In the genomic region with DNA sequence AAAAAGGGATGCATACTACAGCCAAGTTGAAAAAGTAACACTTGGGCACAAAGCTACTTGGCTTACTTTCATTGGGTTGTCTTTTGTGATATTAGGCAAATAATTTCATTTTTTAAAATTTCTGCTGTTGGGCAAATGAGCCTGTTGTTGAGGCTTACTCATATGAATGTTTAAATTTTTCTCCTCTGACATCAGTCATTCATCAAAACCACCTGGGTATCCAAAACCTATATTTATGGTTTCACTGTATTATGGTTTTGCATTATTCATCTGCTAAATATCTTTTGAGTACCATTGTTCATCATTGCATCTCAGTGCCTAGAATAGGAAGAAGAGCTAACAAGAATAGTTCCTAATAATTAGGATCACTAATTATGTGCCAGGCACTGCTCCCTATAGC, we compare ENCODE assay signal across 21 cellular contexts.
"Had no signal": no experiment of that assay in that cellular context is flagged by ENCODE, and none has a peak within 500 bp of the region (broad histone marks: within the 10 kb centered on the region; RNA-seq: fewer than 3 reads in every experiment).

No MANE protein-coding gene starts in this region.

- H3K4me1 ChIP-seq: lower lobe of right lung, prostate gland had no signal

- FAIRE-seq: urothelium cell line had no signal

- H3K27ac ChIP-seq: coronary artery, esophagus squamous epithelium, lower lobe of right lung, prostate gland, right atrium auricular region had no signal

- DNase-seq: activated CD4-positive, alpha-beta memory T cell treated with anti-CD3 and anti-CD28 coated beads, Interleukin-2, amount 10 ng/mL, durations not matched to agents 7 days and 5 days; activated CD4-positive, alpha-beta T cell treated with anti-CD3 and anti-CD28 coated beads, Interleukin-2, amount 10 ng/mL, durations not matched to agents 24 days and 14 days; activated effector memory CD4-positive, alpha-beta T cell treated with Interleukin-2 at 50 U/mL for 16 hours; activated naive CD4-positive, alpha-beta T cell treated with anti-CD3 and anti-CD28 coated beads for 36 hours; activated naive CD8-positive, alpha-beta T cell treated with anti-CD3 and anti-CD28 coated beads, Interleukin-2, amount 10 ng/mL, durations not matched to agents 7 days and 5 days; activated T-cell treated with anti-CD3 and anti-CD28 coated beads, Interleukin-2, amount 50 U/mL, for 72 hours; amniotic stem cell; cerebellar nuclear complex; esophagus squamous epithelium; lower lobe of right lung; naive thymus-derived CD4-positive, alpha-beta T cell; stimulated activated CD4-positive, alpha-beta T cell treated with anti-CD3 and anti-CD28 coated beads, Interleukin-1b, Interleukin-23, amount 100 ng/mL, for 48 hours; stimulated activated naive B cell treated with anti-CD40 and anti-IgM and Interleukin-4, amounts not matched to agents 10 μg/mL and 1 μg/mL and 100 μg/mL, for 72 hours; T-helper 2 cell; transverse colon had no signal

- H3K27me3 ChIP-seq: esophagus squamous epithelium, right atrium auricular region, transverse colon had no signal

- H3K36me3 ChIP-seq: lower lobe of right lung, prostate gland, transverse colon had no signal

- H3K4me3 ChIP-seq: coronary artery, esophagus squamous epithelium, lower lobe of right lung, prostate gland, right atrium auricular region, transverse colon had no signal

- H3K9me3 ChIP-seq: lower lobe of right lung, prostate gland, right atrium auricular region had no signal

- H3K27me3 Mint-ChIP-seq: activated CD4-positive, alpha-beta memory T cell treated with anti-CD3 and anti-CD28 coated beads, Interleukin-2, amount 10 ng/mL, durations not matched to agents 7 days and 5 days; activated CD4-positive, alpha-beta T cell treated with anti-CD3 and anti-CD28 coated beads, Interleukin-2, amount 10 ng/mL, durations not matched to agents 24 days and 14 days; activated naive CD8-positive, alpha-beta T cell treated with anti-CD3 and anti-CD28 coated beads, Interleukin-2, amount 10 ng/mL, durations not matched to agents 7 days and 5 days; naive thymus-derived CD4-positive, alpha-beta T cell; stimulated activated naive B cell treated with anti-CD40 and anti-IgM and Interleukin-4, amounts not matched to agents 10 μg/mL and 1 μg/mL and 100 μg/mL, for 72 hours had no signal

- H3K4me3 Mint-ChIP-seq: activated CD4-positive, alpha-beta memory T cell treated with anti-CD3 and anti-CD28 coated beads, Interleukin-2, amount 10 ng/mL, durations not matched to agents 7 days and 5 days; activated CD4-positive, alpha-beta T cell treated with anti-CD3 and anti-CD28 coated beads, Interleukin-2, amount 10 ng/mL, durations not matched to agents 24 days and 14 days; activated naive CD4-positive, alpha-beta T cell treated with anti-CD3 and anti-CD28 coated beads for 36 hours; activated naive CD8-positive, alpha-beta T cell treated with anti-CD3 and anti-CD28 coated beads, Interleukin-2, amount 10 ng/mL, durations not matched to agents 7 days and 5 days; activated T-cell treated with anti-CD3 and anti-CD28 coated beads, Interleukin-2, amount 50 U/mL, for 72 hours; naive thymus-derived CD4-positive, alpha-beta T cell; neural crest cell; stimulated activated naive B cell treated with anti-CD40 and anti-IgM and Interleukin-4, amounts not matched to agents 10 μg/mL and 1 μg/mL and 100 μg/mL, for 72 hours had no signal

- ATAC-seq: activated T-cell treated with anti-CD3 and anti-CD28 coated beads, Interleukin-2, amount 50 U/mL, for 72 hours; left lobe of liver; lower lobe of right lung; naive thymus-derived CD4-positive, alpha-beta T cell; stimulated activated naive B cell treated with anti-CD40 and anti-IgM and Interleukin-4, amounts not matched to agents 10 μg/mL and 1 μg/mL and 100 μg/mL, for 72 hours had no signal

- H3K27ac Mint-ChIP-seq: activated CD4-positive, alpha-beta memory T cell treated with anti-CD3 and anti-CD28 coated beads, Interleukin-2, amount 10 ng/mL, durations not matched to agents 7 days and 5 days; activated CD4-positive, alpha-beta T cell treated with anti-CD3 and anti-CD28 coated beads, Interleukin-2, amount 10 ng/mL, durations not matched to agents 24 days and 14 days; activated naive CD4-positive, alpha-beta T cell treated with anti-CD3 and anti-CD28 coated beads for 36 hours; activated naive CD8-positive, alpha-beta T cell treated with anti-CD3 and anti-CD28 coated beads, Interleukin-2, amount 10 ng/mL, durations not matched to agents 7 days and 5 days; stimulated activated naive B cell treated with anti-CD40 and anti-IgM and Interleukin-4, amounts not matched to agents 10 μg/mL and 1 μg/mL and 100 μg/mL, for 72 hours had no signal
